In genomic region chr11:109071712-109072524, GRCh38 we compare ENCODE assay signal across 15 cellular contexts.
DNase-seq lines count a peak whose midpoint lies in the region; ATAC-seq and TF ChIP-seq lines count a peak whose summit lies in the region.
"Had no signal": no experiment of that assay in that cellular context is flagged by ENCODE, and none has a peak within 500 bp of the region (broad histone marks: within the 10 kb centered on the region; RNA-seq: fewer than 3 reads in every experiment).

No MANE protein-coding gene starts in this region.

- no peaks in the 10 kb centered on the region for H3K4me1 ChIP-seq in uterus

- TF ChIP-seq POLR2A in uterus (IDR thresholded peaks at IDR 0.05) = no peak

- H3K4me3 ChIP-seq in uterus = no peak overlapping the region
- H3K4me3 ChIP-seq: SK-N-MC had no signal

- intact Hi-C loops in Right ventricle myocardium inferior (cut with DNase I) = loop anchor here (1.0 to 5.0 kb wide), 4 partner anchors 50 to 229 kb away; no protein-coding TSS in a partner anchor
- intact Hi-C loops in cardiac septum (cut with DNase I) = no loop called here
- intact Hi-C loops in uterus (cut with DNase I; ENCODE audit: low total_unique reads) = no loop called here

- DNase-seq in Right ventricle myocardium inferior (ENCODE audit: missing footprints) = no peak
- no peak for DNase-seq in cardiac septum (ENCODE audit: low spot score)
- DNase-seq in cerebellar cortex (ENCODE audit: low spot score) = peak; percentile 98
- DNase-seq in inferior parietal cortex (ENCODE audit: extremely low spot score) = peak; percentile 29
- DNase-seq in uterus = peak; percentile 54 to 57
- no peak for DNase-seq in NOMO-1 treated with DMSO at 0.1 percent for 48 hours (lab: John Stamatoyannopoulos, UW; ENCODE audit: unreplicated experiment)
- DNase-seq in NK-92 treated with Interleukin-12 subunit alpha and Interleukin-12 subunit beta, amount 100 ng/mL, for 24 hours (lab: John Stamatoyannopoulos, UW) = no peak
- DNase-seq: activated T-cell treated with anti-CD3 and anti-CD28 coated beads, Interleukin-2, amount 50 U/mL, for 1 hour; HCEC 1CT; islet precursor cell; naive thymus-derived CD4-positive, alpha-beta T cell; NCI-H1417 treated with DMSO at 0.1 percent for 48 hours had no signal

- no peaks in the 10 kb centered on the region for H3K27me3 ChIP-seq in uterus

- peak overlapping the region; percentile 37 to 54 for H3K27ac ChIP-seq in uterus
- H3K27ac ChIP-seq: SK-N-MC had no signal

- H3K9me3 ChIP-seq in uterus = no peaks in the 10 kb centered on the region

- ATAC-seq in Right ventricle myocardium inferior (peak; percentile 85), GM19324 (IDR thresholded peaks at IDR 0.05; ENCODE audit: low FRiP score, unreplicated experiment) (no peak)
- ATAC-seq: activated CD4-positive, CD25-positive, alpha-beta regulatory T cell treated with anti-CD3 and anti-CD28 coated beads, Interleukin-2, amount 50 U/mL, for 24 hours; naive thymus-derived CD4-positive, alpha-beta T cell had no signal

- no peak for TF ChIP-seq CTCF in uterus (IDR thresholded peaks at IDR 0.05)

- no peaks in the 10 kb centered on the region for H3K36me3 ChIP-seq in uterus

Comparison
In these comparisons a context has a peak if more than half of its experiments do, and no peak if none do; other contexts are left out.
1. DNase-seq: peak in cerebellar cortex (single experiment), inferior parietal cortex (single experiment) and uterus (2 of 2); none in Right ventricle myocardium inferior (single experiment), cardiac septum (single experiment), NOMO-1 treated with DMSO at 0.1 percent for 48 hours (single experiment) and NK-92 treated with Interleukin-12 subunit alpha and Interleukin-12 subunit beta, amount 100 ng/mL, for 24 hours (single experiment).